23 cellular contexts compared by ENCODE assay signal in genomic region chr18:21309248-21309647, GRCh38.
"Had no signal": no experiment of that assay in that cellular context is flagged by ENCODE, and none has a peak within 500 bp of the region (broad histone marks: within the 10 kb centered on the region; RNA-seq: fewer than 3 reads in every experiment).

No MANE protein-coding gene starts in this region.

- H3K4me1 Mint-ChIP-seq: naive thymus-derived CD8-positive, alpha-beta T cell; stimulated activated naive B cell treated with anti-CD40 and anti-IgM and Interleukin-4, amounts not matched to agents 10 μg/mL and 1 μg/mL and 100 μg/mL, for 72 hours; stimulated activated naive CD8-positive, alpha-beta T cell treated with anti-CD3 and anti-CD28 coated beads, Interleukin-15, amount 100 ng/mL, for 72 hours had no signal

- H3K9me3 ChIP-seq: gastrocnemius medialis, mucosa of descending colon, prostate gland, sigmoid colon, thoracic aorta, transverse colon had no signal

- H3K9me3 Mint-ChIP-seq: stimulated activated naive B cell treated with anti-CD40 and anti-IgM and Interleukin-4, amounts not matched to agents 10 μg/mL and 1 μg/mL and 100 μg/mL, for 72 hours; stimulated activated naive CD8-positive, alpha-beta T cell treated with anti-CD3 and anti-CD28 coated beads, Interleukin-15, amount 100 ng/mL, for 72 hours had no signal

- H3K27ac ChIP-seq: coronary artery, gastrocnemius medialis, hepatocyte, parathyroid adenoma, prostate gland, sigmoid colon, skin epidermis, thoracic aorta, transverse colon had no signal

- H3K4me3 ChIP-seq: coronary artery, gastrocnemius medialis, hepatocyte, mucosa of descending colon, prostate gland, sigmoid colon, skin epidermis, thoracic aorta, transverse colon had no signal

- ATAC-seq: gastrocnemius medialis; left colon; mucosa of descending colon; naive thymus-derived CD8-positive, alpha-beta T cell; stimulated activated naive B cell treated with anti-CD40 and anti-IgM and Interleukin-4, amounts not matched to agents 10 μg/mL and 1 μg/mL and 100 μg/mL, for 72 hours; stimulated activated naive CD8-positive, alpha-beta T cell treated with anti-CD3 and anti-CD28 coated beads, Interleukin-15, amount 100 ng/mL, for 72 hours had no signal

- H3K4me3 Mint-ChIP-seq: naive thymus-derived CD8-positive, alpha-beta T cell; stimulated activated naive B cell treated with anti-CD40 and anti-IgM and Interleukin-4, amounts not matched to agents 10 μg/mL and 1 μg/mL and 100 μg/mL, for 72 hours; stimulated activated naive CD8-positive, alpha-beta T cell treated with anti-CD3 and anti-CD28 coated beads, Interleukin-15, amount 100 ng/mL, for 72 hours had no signal

- H3K4me1 ChIP-seq: gastrocnemius medialis, parathyroid adenoma, prostate gland, sigmoid colon, transverse colon had no signal

- H3K36me3 ChIP-seq: gastrocnemius medialis, prostate gland, sigmoid colon, thoracic aorta, transverse colon had no signal

- H3K27me3 ChIP-seq: gastrocnemius medialis, hepatocyte, sigmoid colon, transverse colon had no signal

- H3K27ac Mint-ChIP-seq: naive thymus-derived CD8-positive, alpha-beta T cell; stimulated activated naive B cell treated with anti-CD40 and anti-IgM and Interleukin-4, amounts not matched to agents 10 μg/mL and 1 μg/mL and 100 μg/mL, for 72 hours; stimulated activated naive CD8-positive, alpha-beta T cell treated with anti-CD3 and anti-CD28 coated beads, Interleukin-15, amount 100 ng/mL, for 72 hours had no signal

- H3K36me3 Mint-ChIP-seq: naive thymus-derived CD8-positive, alpha-beta T cell; stimulated activated naive B cell treated with anti-CD40 and anti-IgM and Interleukin-4, amounts not matched to agents 10 μg/mL and 1 μg/mL and 100 μg/mL, for 72 hours had no signal

- DNase-seq: central memory CD4-positive, alpha-beta T cell; effector CD8-positive, alpha-beta T cell; gastrocnemius medialis; glutamatergic neuron; kidney; left colon; mammary epithelial cell; mucosa of descending colon; naive thymus-derived CD8-positive, alpha-beta T cell; occipital lobe; retina; sigmoid colon; stimulated activated CD4-positive, alpha-beta T cell treated with anti-CD3 and anti-CD28 coated beads, Interleukin-2, amount 100 ng/mL, for 24 hours; stimulated activated CD4-positive, alpha-beta T cell treated with anti-CD3 and anti-CD28 coated beads, Interleukin-4, amount 100 ng/mL, for 4 hours; stimulated activated naive B cell treated with anti-CD40 and anti-IgM and Interleukin-4, amounts not matched to agents 10 μg/mL and 1 μg/mL and 100 μg/mL, for 72 hours; stimulated activated naive CD8-positive, alpha-beta T cell treated with anti-CD3 and anti-CD28 coated beads, Interleukin-15, amount 100 ng/mL, for 72 hours; transverse colon had no signal
